ENCODE assay signal across 1 cellular context in genomic region chr6:157571269-157571668, GRCh38.
TF ChIP-seq lines count a peak whose summit lies in the region.

No MANE protein-coding gene starts in this region.

TF ChIP-seq in GM23338, 12 proteins besides CTCF, POLR2A, EP300 and RAD21 (continued from another document):
- TF ChIP-seq ZNF462 (CRISPR knock-in tag; IDR thresholded peaks at IDR 0.05) (no peak), ZNF114 (CRISPR knock-in tag; IDR thresholded peaks at IDR 0.05) (no peak)
